In the genomic region with DNA sequence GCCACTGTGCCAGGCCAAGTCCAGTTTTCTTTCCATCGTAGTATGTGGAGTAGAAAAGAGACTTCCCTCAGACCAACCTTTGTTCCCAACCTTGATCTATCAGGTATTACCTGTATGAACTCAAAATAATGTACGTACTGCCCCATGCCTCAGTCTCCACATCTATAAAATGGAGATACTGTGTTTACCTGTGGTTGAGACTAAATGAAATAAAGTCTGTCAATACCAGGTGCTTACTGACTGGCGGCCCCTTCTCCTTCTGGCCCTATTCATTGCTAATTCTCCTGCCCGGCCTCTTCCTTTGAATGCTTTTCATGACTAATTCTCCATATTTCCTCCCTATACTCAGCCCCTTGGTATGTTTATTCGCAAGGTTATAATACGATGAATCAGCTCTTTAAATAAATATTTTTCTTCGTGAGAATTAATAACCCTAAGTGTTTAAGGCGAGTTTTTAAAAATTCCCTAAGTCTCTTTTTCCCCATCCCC, we compare ENCODE assay signal across 1 cellular context.
TF ChIP-seq lines count a peak whose summit lies in the region.

No MANE protein-coding gene starts in this region.

TF ChIP-seq in SK-N-SH, 30 proteins besides CTCF, POLR2A, EP300 and RAD21 (continued from another document):
- TF ChIP-seq, protein P1, sequence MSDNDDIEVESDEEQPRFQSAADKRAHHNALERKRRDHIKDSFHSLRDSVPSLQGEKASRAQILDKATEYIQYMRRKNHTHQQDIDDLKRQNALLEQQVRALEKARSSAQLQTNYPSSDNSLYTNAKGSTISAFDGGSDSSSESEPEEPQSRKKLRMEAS (IDR thresholded peaks at IDR 0.05; ENCODE audit: low read depth), result no peak
- TF ChIP-seq, protein P2, sequence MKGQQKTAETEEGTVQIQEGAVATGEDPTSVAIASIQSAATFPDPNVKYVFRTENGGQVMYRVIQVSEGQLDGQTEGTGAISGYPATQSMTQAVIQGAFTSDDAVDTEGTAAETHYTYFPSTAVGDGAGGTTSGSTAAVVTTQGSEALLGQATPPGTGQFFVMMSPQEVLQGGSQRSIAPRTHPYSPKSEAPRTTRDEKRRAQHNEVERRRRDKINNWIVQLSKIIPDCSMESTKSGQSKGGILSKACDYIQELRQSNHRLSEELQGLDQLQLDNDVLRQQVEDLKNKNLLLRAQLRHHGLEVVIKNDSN (IDR thresholded peaks at IDR 0.05; ENCODE audit: borderline replicate concordance, low read depth), result no peak
- TF ChIP-seq NRF1 (IDR thresholded peaks at IDR 0.05; ENCODE audit: low read depth, low read length), result no peak
- TF ChIP-seq, protein P3, sequence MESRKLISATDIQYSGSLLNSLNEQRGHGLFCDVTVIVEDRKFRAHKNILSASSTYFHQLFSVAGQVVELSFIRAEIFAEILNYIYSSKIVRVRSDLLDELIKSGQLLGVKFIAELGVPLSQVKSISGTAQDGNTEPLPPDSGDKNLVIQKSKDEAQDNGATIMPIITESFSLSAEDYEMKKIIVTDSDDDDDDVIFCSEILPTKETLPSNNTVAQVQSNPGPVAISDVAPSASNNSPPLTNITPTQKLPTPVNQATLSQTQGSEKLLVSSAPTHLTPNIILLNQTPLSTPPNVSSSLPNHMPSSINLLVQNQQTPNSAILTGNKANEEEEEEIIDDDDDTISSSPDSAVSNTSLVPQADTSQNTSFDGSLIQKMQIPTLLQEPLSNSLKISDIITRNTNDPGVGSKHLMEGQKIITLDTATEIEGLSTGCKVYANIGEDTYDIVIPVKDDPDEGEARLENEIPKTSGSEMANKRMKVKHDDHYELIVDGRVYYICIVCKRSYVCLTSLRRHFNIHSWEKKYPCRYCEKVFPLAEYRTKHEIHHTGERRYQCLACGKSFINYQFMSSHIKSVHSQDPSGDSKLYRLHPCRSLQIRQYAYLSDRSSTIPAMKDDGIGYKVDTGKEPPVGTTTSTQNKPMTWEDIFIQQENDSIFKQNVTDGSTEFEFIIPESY (IDR thresholded peaks at IDR 0.05; ENCODE audit: borderline replicate concordance, low read depth), result no peak
- TF ChIP-seq EZH2phosphoT487 (IDR thresholded peaks at IDR 0.05; ENCODE audit: borderline replicate concordance, low read depth), result no peak
- TF ChIP-seq RCOR1 (IDR thresholded peaks at IDR 0.05; ENCODE audit: low read length), result no peak
- no peak for TF ChIP-seq SIN3A (IDR thresholded peaks at IDR 0.05; ENCODE audit: borderline replicate concordance, low read depth, low read length)
- TF ChIP-seq, protein P4, sequence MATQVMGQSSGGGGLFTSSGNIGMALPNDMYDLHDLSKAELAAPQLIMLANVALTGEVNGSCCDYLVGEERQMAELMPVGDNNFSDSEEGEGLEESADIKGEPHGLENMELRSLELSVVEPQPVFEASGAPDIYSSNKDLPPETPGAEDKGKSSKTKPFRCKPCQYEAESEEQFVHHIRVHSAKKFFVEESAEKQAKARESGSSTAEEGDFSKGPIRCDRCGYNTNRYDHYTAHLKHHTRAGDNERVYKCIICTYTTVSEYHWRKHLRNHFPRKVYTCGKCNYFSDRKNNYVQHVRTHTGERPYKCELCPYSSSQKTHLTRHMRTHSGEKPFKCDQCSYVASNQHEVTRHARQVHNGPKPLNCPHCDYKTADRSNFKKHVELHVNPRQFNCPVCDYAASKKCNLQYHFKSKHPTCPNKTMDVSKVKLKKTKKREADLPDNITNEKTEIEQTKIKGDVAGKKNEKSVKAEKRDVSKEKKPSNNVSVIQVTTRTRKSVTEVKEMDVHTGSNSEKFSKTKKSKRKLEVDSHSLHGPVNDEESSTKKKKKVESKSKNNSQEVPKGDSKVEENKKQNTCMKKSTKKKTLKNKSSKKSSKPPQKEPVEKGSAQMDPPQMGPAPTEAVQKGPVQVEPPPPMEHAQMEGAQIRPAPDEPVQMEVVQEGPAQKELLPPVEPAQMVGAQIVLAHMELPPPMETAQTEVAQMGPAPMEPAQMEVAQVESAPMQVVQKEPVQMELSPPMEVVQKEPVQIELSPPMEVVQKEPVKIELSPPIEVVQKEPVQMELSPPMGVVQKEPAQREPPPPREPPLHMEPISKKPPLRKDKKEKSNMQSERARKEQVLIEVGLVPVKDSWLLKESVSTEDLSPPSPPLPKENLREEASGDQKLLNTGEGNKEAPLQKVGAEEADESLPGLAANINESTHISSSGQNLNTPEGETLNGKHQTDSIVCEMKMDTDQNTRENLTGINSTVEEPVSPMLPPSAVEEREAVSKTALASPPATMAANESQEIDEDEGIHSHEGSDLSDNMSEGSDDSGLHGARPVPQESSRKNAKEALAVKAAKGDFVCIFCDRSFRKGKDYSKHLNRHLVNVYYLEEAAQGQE (IDR thresholded peaks at IDR 0.05; ENCODE audit: low read depth, low read length), result no peak
- peak; percentile 47; the same call in 1 of the 2 replicates for TF ChIP-seq RXRA (IDR thresholded peaks at IDR 0.05; ENCODE audit: borderline replicate concordance, low read depth)
- no peak for TF ChIP-seq GATA2 (CRISPR knock-in tag; IDR thresholded peaks at IDR 0.05)
- TF ChIP-seq FOSL2 (IDR thresholded peaks at IDR 0.05; ENCODE audit: borderline replicate concordance, low read depth), result peak; percentile 94
- TF ChIP-seq MEF2A (IDR thresholded peaks at IDR 0.05; ENCODE audit: borderline replicate concordance, low read depth), result peak; percentile 58
